In genomic region chr1:34831721-34832246, GRCh38 we compare ENCODE assay signal across 14 cellular contexts. TPM values are rescaled to one million over a fixed set of nuclear protein-coding genes. Genes with fewer than 3 reads are reported as not detected.
"Had no signal": no experiment of that assay in that cellular context is flagged by ENCODE, and none has a peak within 500 bp of the region (broad histone marks: within the 10 kb centered on the region; RNA-seq: fewer than 3 reads in every experiment).

No MANE protein-coding gene starts in this region.

- H3K4me1 ChIP-seq: uterus had no signal

- H3K27me3 ChIP-seq: uterus had no signal

- H3K27ac Mint-ChIP-seq: T-helper 1 cell treated with Interleukin-12 subunit alpha and Interleukin-12 subunit beta and Interleukin-4 antibody, amounts not matched to agents 30 μg/mL and 1 μg/mL, for 36 hours had no signal

- H3K36me3 ChIP-seq: uterus had no signal

- DNase-seq: activated CD4-positive, alpha-beta T cell treated with anti-CD3 and anti-CD28 coated beads, Interleukin-2, amount 50 U/mL, for 4 hours; activated naive CD4-positive, alpha-beta T cell; effector CD8-positive, alpha-beta T cell; hypothalamus; midbrain; stimulated activated CD4-positive, alpha-beta T cell treated with anti-CD3 and anti-CD28 coated beads, Interleukin-4, amount 100 ng/mL, for 4 hours; stimulated activated naive CD8-positive, alpha-beta T cell treated with anti-CD3 and anti-CD28 coated beads, Interleukin-15, amount 100 ng/mL, for 72 hours; uterus had no signal

- H3K4me3 Mint-ChIP-seq: stimulated activated naive CD8-positive, alpha-beta T cell treated with anti-CD3 and anti-CD28 coated beads, Interleukin-15, amount 100 ng/mL, for 72 hours; T-helper 1 cell treated with Interleukin-12 subunit alpha and Interleukin-12 subunit beta and Interleukin-4 antibody, amounts not matched to agents 30 μg/mL and 1 μg/mL, for 36 hours had no signal

- FAIRE-seq: astrocyte had no signal

- H3K4me1 Mint-ChIP-seq: stimulated activated naive CD8-positive, alpha-beta T cell treated with anti-CD3 and anti-CD28 coated beads, Interleukin-15, amount 100 ng/mL, for 72 hours had no signal

- ATAC-seq: activated CD4-positive, CD25-positive, alpha-beta regulatory T cell treated with anti-CD3 and anti-CD28 coated beads, Interleukin-2, amount 50 U/mL, for 24 hours; stimulated activated naive CD8-positive, alpha-beta T cell treated with anti-CD3 and anti-CD28 coated beads, Interleukin-15, amount 100 ng/mL, for 72 hours had no signal

- H3K9me3 ChIP-seq: uterus had no signal

- H3K27me3 Mint-ChIP-seq: stimulated activated naive CD8-positive, alpha-beta T cell treated with anti-CD3 and anti-CD28 coated beads, Interleukin-15, amount 100 ng/mL, for 72 hours had no signal

- H3K27ac ChIP-seq: uterus had no signal

- H3K4me3 ChIP-seq: lung, skin epidermis, uterus had no signal

RNA-seq across cellular contexts. Expression of gene GJA4, which starts 39.0 kb away (rescaled TPM):
- total RNA-seq: astrocyte, epithelial cell of proximal tubule had no signal
